Comparison of ENCODE assay signal across 21 cellular contexts in the genomic region with DNA sequence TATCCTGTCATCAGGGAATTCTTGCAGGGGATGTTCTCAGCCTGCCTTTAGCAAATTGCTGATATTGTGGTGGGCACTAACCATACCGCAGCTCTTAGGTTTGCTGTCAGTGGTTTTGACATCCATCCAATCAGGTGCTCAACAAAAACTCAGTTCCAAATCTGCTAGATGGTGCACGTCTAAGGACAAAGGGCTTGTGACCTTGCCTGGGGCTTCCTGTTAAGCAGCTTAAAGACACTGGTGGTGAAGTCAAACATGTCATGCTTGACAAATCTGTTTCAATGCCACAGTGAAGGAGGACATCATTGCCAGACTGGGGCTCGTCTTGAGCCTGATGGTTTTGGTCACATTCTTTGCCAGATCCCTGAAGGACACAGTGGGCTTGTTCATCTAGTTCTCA.
"Had no signal": no experiment of that assay in that cellular context is flagged by ENCODE, and none has a peak within 500 bp of the region (broad histone marks: within the 10 kb centered on the region; RNA-seq: fewer than 3 reads in every experiment).

No MANE protein-coding gene starts in this region.

- DNase-seq: KBM-7, MG63, NCI-H1092, NCI-H1105 treated with DMSO at 0.1 percent for 48 hours, NCI-H1417 treated with DMSO at 0.1 percent for 48 hours, NCI-H146, NCI-H1694 treated with DMSO at 0.1 percent for 48 hours, NCI-H1930, NCI-H2081, NCI-H2107, NCI-H2227 treated with DMSO at 0.1 percent for 48 hours, NCI-H524, NCI-H526 treated with DMSO at 0.1 percent for 48 hours, NCI-H748 treated with DMSO at 0.1 percent for 48 hours, PC-3, SHP77, SK-N-SH had no signal

- H3K36me3 Mint-ChIP-seq: IgD-negative memory B cell had no signal

- ATAC-seq: Panc1, PC-3 had no signal

- H3K4me2 ChIP-seq: SK-N-SH had no signal

- H3K4me3 ChIP-seq: MG63 had no signal

- H3K27ac Mint-ChIP-seq: IgD-negative memory B cell had no signal

- H3K27me3 ChIP-seq: MG63 had no signal

- H3K9me3 ChIP-seq: MG63, SK-N-SH had no signal

- H3K27ac ChIP-seq: HL-60, RWPE1 had no signal

- H3K36me3 ChIP-seq: MG63 had no signal

- H3K4me3 Mint-ChIP-seq: IgD-negative memory B cell had no signal

- H3K9ac ChIP-seq: SK-N-SH had no signal
